In genomic region chr18:3652380-3653262, GRCh38 we compare ENCODE assay signal across 1 cellular context.
TF ChIP-seq lines count a peak whose summit lies in the region.

No MANE protein-coding gene starts in this region.

TF ChIP-seq in HepG2, 621 proteins besides CTCF, POLR2A, EP300 and RAD21 (continued from another document):
- TF ChIP-seq ARID5B (CRISPR knock-in tag; IDR thresholded peaks at IDR 0.05) (peak; percentile 75), HNRNPLL (IDR thresholded peaks at IDR 0.05; ENCODE audit: low read depth, low read length, poor library complexity, severe bottlenecking) (no peak), SP1 (IDR thresholded peaks at IDR 0.05) (no peak), SP1 (CRISPR knock-in tag; IDR thresholded peaks at IDR 0.05) (no peak; the same call in 1 of the 2 replicates)
TF ChIP-seq in HepG2: peak in this region for 84.
